ENCODE assay signal across 26 cellular contexts in genomic region chr1:176989023-176989422, GRCh38.
DNase-seq lines count a peak whose midpoint lies in the region; ATAC-seq and TF ChIP-seq lines count a peak whose summit lies in the region.
"Had no signal": no experiment of that assay in that cellular context is flagged by ENCODE, and none has a peak within 500 bp of the region (broad histone marks: within the 10 kb centered on the region; RNA-seq: fewer than 3 reads in every experiment).

No MANE protein-coding gene starts in this region.

- no peak for TF ChIP-seq CTCF in foreskin keratinocyte (conservative IDR thresholded peaks at IDR 0.05)
- TF ChIP-seq CTCF in CD14-positive monocyte (IDR thresholded peaks at IDR 0.05) = no peak

- H3K27ac ChIP-seq in foreskin keratinocyte = no peak overlapping the region
- H3K27ac ChIP-seq: parathyroid adenoma, Peyer's patch, sigmoid colon, SK-N-MC, transverse colon had no signal

- DNase-seq in Right ventricle myocardium superior = no peak
- DNase-seq in cardiac septum (ENCODE audit: low spot score) = no peak
- peak; percentile 3 for DNase-seq in amniotic epithelial cell (ENCODE audit: low read depth)
- peak; percentile 79 to 87 for DNase-seq in foreskin keratinocyte
- DNase-seq in activated CD8-positive, alpha-beta memory T cell treated with anti-CD3 and anti-CD28 coated beads, Interleukin-2, amount 50 U/mL, for 48 hours = no peak
- DNase-seq in NCI-H2227 treated with DMSO at 0.1 percent for 48 hours (lab: John Stamatoyannopoulos, UW) = no peak
- DNase-seq in CD14-positive monocyte (ENCODE audit: low spot score) = no peak
- DNase-seq: activated CD4-positive, alpha-beta T cell treated with anti-CD3 and anti-CD28 coated beads for 36 hours; activated naive CD4-positive, alpha-beta T cell; activated T-cell treated with anti-CD3 and anti-CD28 coated beads, Interleukin-2, amount 50 U/mL, for 4 hours; amniotic stem cell; dermis blood vessel endothelial cell; GOT3; MV-4-11; natural killer cell; NCI-H146; NCI-H510A treated with DMSO at 0.1 percent for 48 hours; Peyer's patch; sigmoid colon; T-helper 2 cell; transverse colon had no signal

- H3K27me3 Mint-ChIP-seq in CD14-positive monocyte (ENCODE audit: low read depth in 3 of 3) = peaks cover 0 to 2% (median 0%) of the 10 kb centered on the region in 3 donors
- H3K27me3 Mint-ChIP-seq: activated CD4-positive, alpha-beta T cell treated with anti-CD3 and anti-CD28 coated beads for 36 hours had no signal

- H3K27me3 ChIP-seq in foreskin keratinocyte = no peaks in the 10 kb centered on the region
- H3K27me3 ChIP-seq: heart right ventricle, Peyer's patch, sigmoid colon, transverse colon had no signal

- no peak overlapping the region for H3K4me3 Mint-ChIP-seq in CD14-positive monocyte
- H3K4me3 Mint-ChIP-seq: activated CD4-positive, alpha-beta T cell treated with anti-CD3 and anti-CD28 coated beads for 36 hours; activated T-cell treated with anti-CD3 and anti-CD28 coated beads, Interleukin-2, amount 50 U/mL, for 4 hours; B cell; natural killer cell had no signal

- peaks cover 22% of the 10 kb centered on the region for H3K4me1 ChIP-seq in foreskin keratinocyte
- H3K4me1 ChIP-seq: parathyroid adenoma, Peyer's patch, sigmoid colon, transverse colon had no signal

- intact Hi-C loops in Right ventricle myocardium superior (cut with DNase I) = no loop called here
- intact Hi-C loops in cardiac septum (cut with DNase I) = no loop called here
- intact Hi-C loops in CD14-positive monocyte (cut with micrococcal nuclease) = no loop called here

- H3K27ac Mint-ChIP-seq in CD14-positive monocyte = no peak overlapping the region
- H3K27ac Mint-ChIP-seq: activated CD4-positive, alpha-beta T cell treated with anti-CD3 and anti-CD28 coated beads for 36 hours; B cell; natural killer cell had no signal

- peak; percentile 46 for ATAC-seq in Right ventricle myocardium superior (ENCODE audit: poor library complexity)
- ATAC-seq in foreskin keratinocyte = peak; percentile 94
- no peak for ATAC-seq in HG03095 (IDR thresholded peaks at IDR 0.05; ENCODE audit: unreplicated experiment)
- ATAC-seq: activated CD4-positive, alpha-beta T cell treated with anti-CD3 and anti-CD28 coated beads for 36 hours; activated T-cell treated with anti-CD3 and anti-CD28 coated beads, Interleukin-2, amount 50 U/mL, for 4 hours; natural killer cell had no signal

- H3K36me3 Mint-ChIP-seq in CD14-positive monocyte = no peaks in the 10 kb centered on the region
- H3K36me3 Mint-ChIP-seq: natural killer cell had no signal

- no peaks in the 10 kb centered on the region for H3K4me1 Mint-ChIP-seq in CD14-positive monocyte
- H3K4me1 Mint-ChIP-seq: activated CD4-positive, alpha-beta T cell treated with anti-CD3 and anti-CD28 coated beads for 36 hours; B cell; natural killer cell had no signal

- H3K9me3 Mint-ChIP-seq in CD14-positive monocyte = peaks cover 0 to 10% (median 2%) of the 10 kb centered on the region in 7 donors

Comparison
In these comparisons a context has a peak if more than half of its experiments do, and no peak if none do; other contexts are left out.
1. DNase-seq: peak in amniotic epithelial cell (single experiment) and foreskin keratinocyte (2 of 2); none in Right ventricle myocardium superior (single experiment), cardiac septum (single experiment), activated CD8-positive, alpha-beta memory T cell treated with anti-CD3 and anti-CD28 coated beads, Interleukin-2, amount 50 U/mL, for 48 hours (single experiment), NCI-H2227 treated with DMSO at 0.1 percent for 48 hours (single experiment) and CD14-positive monocyte (single experiment).